Comparison of ENCODE assay signal across 31 cellular contexts in genomic region chr22:40105755-40106154, GRCh38.
DNase-seq lines count a peak whose midpoint lies in the region; ATAC-seq and TF ChIP-seq lines count a peak whose summit lies in the region.
"Had no signal": no experiment of that assay in that cellular context is flagged by ENCODE, and none has a peak within 500 bp of the region (broad histone marks: within the 10 kb centered on the region; RNA-seq: fewer than 3 reads in every experiment).

No MANE protein-coding gene starts in this region.

- no peaks in the 10 kb centered on the region for H3K27me3 ChIP-seq in CD8-positive, alpha-beta memory T cell (ENCODE audit: insufficient read depth, low read length, poor library complexity, severe bottlenecking)
- no peaks in the 10 kb centered on the region for H3K27me3 ChIP-seq in osteoblast (ENCODE audit: insufficient read depth, low read length)
- H3K27me3 ChIP-seq: ovary, suprapubic skin, upper lobe of left lung had no signal

- H3K27ac ChIP-seq in CD8-positive, alpha-beta memory T cell (ENCODE audit: low read depth, low read length): no peak overlapping the region
- H3K27ac ChIP-seq in osteoblast (ENCODE audit: low read depth, low read length): no peak overlapping the region
- H3K27ac ChIP-seq: HL-60, ovary, SK-N-MC, suprapubic skin, upper lobe of left lung had no signal

- H4K20me1 ChIP-seq in osteoblast (ENCODE audit: insufficient read depth, low read length): peaks cover 5% of the 10 kb centered on the region

- H3K79me2 ChIP-seq in osteoblast (ENCODE audit: insufficient read depth, low read length): no peaks in the 10 kb centered on the region

- H3K9me3 ChIP-seq in CD8-positive, alpha-beta memory T cell (ENCODE audit: low read length): no peaks in the 10 kb centered on the region
- H3K9me3 ChIP-seq in osteoblast (ENCODE audit: low read depth, low read length): no peaks in the 10 kb centered on the region
- H3K9me3 ChIP-seq: Caco-2, HAP-1, ovary, suprapubic skin, upper lobe of left lung had no signal

- no peak overlapping the region for H3K4me3 ChIP-seq in CD8-positive, alpha-beta memory T cell (ENCODE audit: low read length)
- no peak overlapping the region for H3K4me3 ChIP-seq in osteoblast (ENCODE audit: insufficient read depth, low read length)
- H3K4me3 ChIP-seq: HAP-1, lung, ovary, SK-N-MC, suprapubic skin, upper lobe of left lung had no signal

- no peak for DNase-seq in activated T-cell treated with anti-CD3 and anti-CD28 coated beads, Interleukin-2, amount 50 U/mL, for 24 hours
- DNase-seq in activated T-cell treated with anti-CD3 and anti-CD28 coated beads, Interleukin-2, amount 50 U/mL, for 48 hours: no peak
- DNase-seq in CD8-positive, alpha-beta memory T cell: no peak
- DNase-seq in activated naive CD8-positive, alpha-beta T cell treated with anti-CD3 and anti-CD28 coated beads for 36 hours: no peak
- no peak for DNase-seq in stimulated activated effector memory CD8-positive, alpha-beta T cell treated with anti-CD3 and anti-CD28 coated beads, Interleukin-12 subunit alpha, Interleukin-12 subunit beta, amount 100 ng/mL, for 72 hours (ENCODE audit: low spot score in 2 of 2)
- DNase-seq in SIG-M5 treated with dmso at 0.1 percent for 504 hours (lab: John Stamatoyannopoulos, UW; ENCODE audit: unreplicated experiment) (no peak), osteoblast (ENCODE audit: insufficient read length, low spot score, missing footprints) (no peak)
- DNase-seq: activated CD4-positive, alpha-beta T cell treated with anti-CD3 and anti-CD28 coated beads for 4 hours; activated CD8-positive, alpha-beta memory T cell treated with anti-CD3 and anti-CD28 coated beads, Interleukin-2, amount 50 U/mL, for 4 hours; activated gamma-delta T cell; aorta; Caco-2; DMS53; hippocampal formation; KBM-7; NCI-H1092 treated with DMSO at 0.1 percent for 48 hours; NCI-H187 treated with DMSO at 0.1 percent for 48 hours; NCI-H2171 treated with DMSO at 0.1 percent for 48 hours; NCI-H524 treated with DMSO at 0.1 percent for 48 hours; nephron progenitor cell; NK-92 treated with Interleukin-12 subunit alpha and Interleukin-12 subunit beta, amount 100 ng/mL, for 24 hours; ovary; PC-3; stimulated activated CD4-positive, alpha-beta T cell treated with anti-CD3 and anti-CD28 coated beads, Interleukin-4, amount 100 ng/mL, for 24 hours; upper lobe of left lung had no signal

- H3K27ac Mint-ChIP-seq in activated T-cell treated with anti-CD3 and anti-CD28 coated beads, Interleukin-2, amount 50 U/mL, for 24 hours: peak overlapping the region; percentile 92
- peak overlapping the region; percentile 19 to 77 (median 57) for H3K27ac Mint-ChIP-seq in CD8-positive, alpha-beta memory T cell
- peak overlapping the region; percentile 83 for H3K27ac Mint-ChIP-seq in activated naive CD8-positive, alpha-beta T cell treated with anti-CD3 and anti-CD28 coated beads for 36 hours
- H3K27ac Mint-ChIP-seq in stimulated activated effector memory CD8-positive, alpha-beta T cell treated with anti-CD3 and anti-CD28 coated beads, Interleukin-12 subunit alpha, Interleukin-12 subunit beta, amount 100 ng/mL, for 72 hours: peak overlapping the region; percentile 91
- H3K27ac Mint-ChIP-seq: nephron progenitor cell had no signal

- ATAC-seq in stimulated activated effector memory CD8-positive, alpha-beta T cell treated with anti-CD3 and anti-CD28 coated beads, Interleukin-12 subunit alpha, Interleukin-12 subunit beta, amount 100 ng/mL, for 72 hours: peak; percentile 74
- no peak for ATAC-seq in HG02852 (IDR thresholded peaks at IDR 0.05; ENCODE audit: unreplicated experiment)
- ATAC-seq: PC-3 had no signal

- no peaks in the 10 kb centered on the region for H3K27me3 Mint-ChIP-seq in activated T-cell treated with anti-CD3 and anti-CD28 coated beads, Interleukin-2, amount 50 U/mL, for 24 hours
- no peaks in the 10 kb centered on the region for H3K27me3 Mint-ChIP-seq in CD8-positive, alpha-beta memory T cell
- H3K27me3 Mint-ChIP-seq in activated naive CD8-positive, alpha-beta T cell treated with anti-CD3 and anti-CD28 coated beads for 36 hours: no peaks in the 10 kb centered on the region

- no peaks in the 10 kb centered on the region for H3K36me3 ChIP-seq in CD8-positive, alpha-beta memory T cell (ENCODE audit: insufficient read depth, low read length)
- no peaks in the 10 kb centered on the region for H3K36me3 ChIP-seq in osteoblast (ENCODE audit: insufficient read depth, low read length)
- H3K36me3 ChIP-seq: HAP-1, ovary, suprapubic skin, upper lobe of left lung had no signal

- H3K4me1 ChIP-seq in CD8-positive, alpha-beta memory T cell (ENCODE audit: insufficient read depth, low read length): peaks cover 52% of the 10 kb centered on the region
- H3K4me1 ChIP-seq in osteoblast (ENCODE audit: insufficient read depth, low read length): peaks cover 7% of the 10 kb centered on the region
- H3K4me1 ChIP-seq: Caco-2 had no signal

- no peak overlapping the region for H2AFZ ChIP-seq in osteoblast (ENCODE audit: low read length)

- H3K4me2 ChIP-seq in osteoblast (ENCODE audit: insufficient read depth, low read length): no peak overlapping the region

- H3K4me1 Mint-ChIP-seq in activated T-cell treated with anti-CD3 and anti-CD28 coated beads, Interleukin-2, amount 50 U/mL, for 24 hours (ENCODE audit: low read depth): peaks cover 80% of the 10 kb centered on the region
- H3K4me1 Mint-ChIP-seq in CD8-positive, alpha-beta memory T cell: peaks cover 75 to 88% (median 87%) of the 10 kb centered on the region in 3 donors
- peaks cover 65% of the 10 kb centered on the region for H3K4me1 Mint-ChIP-seq in activated naive CD8-positive, alpha-beta T cell treated with anti-CD3 and anti-CD28 coated beads for 36 hours
- peaks cover 61% of the 10 kb centered on the region for H3K4me1 Mint-ChIP-seq in stimulated activated effector memory CD8-positive, alpha-beta T cell treated with anti-CD3 and anti-CD28 coated beads, Interleukin-12 subunit alpha, Interleukin-12 subunit beta, amount 100 ng/mL, for 72 hours

- peak overlapping the region; percentile 15 for H3K4me3 Mint-ChIP-seq in activated T-cell treated with anti-CD3 and anti-CD28 coated beads, Interleukin-2, amount 50 U/mL, for 24 hours
- H3K4me3 Mint-ChIP-seq in CD8-positive, alpha-beta memory T cell: peak overlapping the region in 5 of 7 donors; percentile 32 to 66 (median 45)
- H3K4me3 Mint-ChIP-seq in activated naive CD8-positive, alpha-beta T cell treated with anti-CD3 and anti-CD28 coated beads for 36 hours: no peak overlapping the region
- peak overlapping the region; percentile 68 for H3K4me3 Mint-ChIP-seq in stimulated activated effector memory CD8-positive, alpha-beta T cell treated with anti-CD3 and anti-CD28 coated beads, Interleukin-12 subunit alpha, Interleukin-12 subunit beta, amount 100 ng/mL, for 72 hours
- H3K4me3 Mint-ChIP-seq: nephron progenitor cell had no signal

- POLR2A ChIA-PET in CD8-positive, alpha-beta memory T cell (lab: Charles Lee): no interaction called here

- H3K36me3 Mint-ChIP-seq in activated T-cell treated with anti-CD3 and anti-CD28 coated beads, Interleukin-2, amount 50 U/mL, for 24 hours (ENCODE audit: low read depth): no peaks in the 10 kb centered on the region
- peaks cover 0 to 4% (median 0%) of the 10 kb centered on the region in 3 donors for H3K36me3 Mint-ChIP-seq in CD8-positive, alpha-beta memory T cell
- H3K36me3 Mint-ChIP-seq in activated naive CD8-positive, alpha-beta T cell treated with anti-CD3 and anti-CD28 coated beads for 36 hours: peaks cover 7% of the 10 kb centered on the region
- H3K36me3 Mint-ChIP-seq in stimulated activated effector memory CD8-positive, alpha-beta T cell treated with anti-CD3 and anti-CD28 coated beads, Interleukin-12 subunit alpha, Interleukin-12 subunit beta, amount 100 ng/mL, for 72 hours: no peaks in the 10 kb centered on the region

- no peak for TF ChIP-seq CTCF in osteoblast (IDR thresholded peaks at IDR 0.05; ENCODE audit: extremely low read depth, low read depth, low read length)

- CTCF ChIA-PET in CD8-positive, alpha-beta memory T cell (lab: Charles Lee): no interaction called here

- H3K9me3 Mint-ChIP-seq in activated T-cell treated with anti-CD3 and anti-CD28 coated beads, Interleukin-2, amount 50 U/mL, for 24 hours: no peaks in the 10 kb centered on the region
- no peaks in the 10 kb centered on the region for H3K9me3 Mint-ChIP-seq in CD8-positive, alpha-beta memory T cell
- peaks cover 4% of the 10 kb centered on the region for H3K9me3 Mint-ChIP-seq in activated naive CD8-positive, alpha-beta T cell treated with anti-CD3 and anti-CD28 coated beads for 36 hours
- no peaks in the 10 kb centered on the region for H3K9me3 Mint-ChIP-seq in stimulated activated effector memory CD8-positive, alpha-beta T cell treated with anti-CD3 and anti-CD28 coated beads, Interleukin-12 subunit alpha, Interleukin-12 subunit beta, amount 100 ng/mL, for 72 hours
- H3K9me3 Mint-ChIP-seq: nephron progenitor cell had no signal
